In genomic region chr17:73261952-73262675, GRCh38 we compare ENCODE assay signal across 11 cellular contexts. TPM values are rescaled to one million over a fixed set of nuclear protein-coding genes. Genes with fewer than 3 reads are reported as not detected.
A peak's percentile ranks its signal among the peaks of the same experiment; 100 is the strongest.
DNase-seq lines count a peak whose midpoint lies in the region; ATAC-seq and TF ChIP-seq lines count a peak whose summit lies in the region.
"Had no signal": no experiment of that assay in that cellular context is flagged by ENCODE, and none has a peak within 500 bp of the region (broad histone marks: within the 10 kb centered on the region; RNA-seq: fewer than 3 reads in every experiment).

No MANE protein-coding gene starts in this region.

- H2BK12ac ChIP-seq in H9 (ENCODE audit: insufficient read length, low read depth, low read length): no peak overlapping the region

- H3K36me3 ChIP-seq in Peyer's patch (no peaks in the 10 kb centered on the region), PC-3 (ENCODE audit: low read depth, low read length) (no peaks in the 10 kb centered on the region)

- no peaks in the 10 kb centered on the region for H3K9me2 ChIP-seq in PC-3 (replicated peaks; ENCODE audit: low read length)

- no peak overlapping the region for H4K5ac ChIP-seq in H9 (ENCODE audit: insufficient read length, low read depth, low read length)

- H3K4me1 ChIP-seq in H9 (ENCODE audit: insufficient read depth, low read length) (peaks cover 3% of the 10 kb centered on the region; the same call in 1 of the 2 replicates), Peyer's patch (peaks cover 0 to 19% (median 2%) of the 10 kb centered on the region in 4 donors), PC-3 (ENCODE audit: insufficient read depth, low read length) (no peaks in the 10 kb centered on the region)

- H3K4me3 ChIP-seq in Peyer's patch (peak overlapping the region in 1 of 4 donors; percentile 19), PC-3 (ENCODE audit: low read length) (no peak overlapping the region)

- no peak overlapping the region for H4K8ac ChIP-seq in H9 (replicated peaks; ENCODE audit: insufficient read length, low read depth, low read length)

- POLR2A ChIA-PET in GM10248 (lab: Yijun Ruan, JAX): no interaction called here
- POLR2A ChIA-PET in PC-3 (lab: Charles Lee; ENCODE audit: unreplicated experiment): no interaction called here
- POLR2A ChIA-PET in activated CD4-positive, alpha-beta T cell treated with anti-CD3 and anti-CD28 coated beads, Interleukin-2, amount 10 ng/mL, durations not matched to agents 7 days and 5 days (lab: Charles Lee): no interaction called here

- H3K27ac Mint-ChIP-seq in H9 (0 out of 7 replicates have a peak overlapping the region, but pooled peaks of 1 of the 3 experiments have one; percentile 62), glutamatergic neuron (ENCODE audit: unreplicated experiment) (peak overlapping the region; percentile 39)
- H3K27ac Mint-ChIP-seq in activated CD4-positive, alpha-beta T cell treated with anti-CD3 and anti-CD28 coated beads, Interleukin-2, amount 10 ng/mL, durations not matched to agents 7 days and 5 days: no peak overlapping the region
- H3K27ac Mint-ChIP-seq: stimulated activated naive CD8-positive, alpha-beta T cell treated with anti-CD3 and anti-CD28 coated beads, Interleukin-15, Interleukin-2, amounts not matched to agents 100 ng/mL and 50 ng/mL, for 24 hours had no signal

- H3K27ac ChIP-seq in H9 (ENCODE audit: insufficient read length, low read depth, low read length): no peak overlapping the region
- peak overlapping the region in 3 of 4 donors; percentile 43 to 79 (median 73) for H3K27ac ChIP-seq in Peyer's patch
- H3K27ac ChIP-seq in PC-3 (ENCODE audit: low read length): no peak overlapping the region

- H3K9me3 Mint-ChIP-seq in H9: no peaks in the 10 kb centered on the region
- peaks cover 3% of the 10 kb centered on the region for H3K9me3 Mint-ChIP-seq in glutamatergic neuron (ENCODE audit: unreplicated experiment)
- no peaks in the 10 kb centered on the region for H3K9me3 Mint-ChIP-seq in activated CD4-positive, alpha-beta T cell treated with anti-CD3 and anti-CD28 coated beads, Interleukin-2, amount 10 ng/mL, durations not matched to agents 7 days and 5 days
- H3K9me3 Mint-ChIP-seq: stimulated activated naive CD8-positive, alpha-beta T cell treated with anti-CD3 and anti-CD28 coated beads, Interleukin-15, Interleukin-2, amounts not matched to agents 100 ng/mL and 50 ng/mL, for 24 hours had no signal

- CTCF ChIA-PET in GM10248 (lab: Yijun Ruan, JAX) (interaction anchor here (3.9 kb wide), 1 partner anchor 108 kb away, joined by 19 read pairs; no protein-coding TSS in a partner anchor), PC-3 (lab: Charles Lee) (no interaction called here)
- CTCF ChIA-PET in activated CD4-positive, alpha-beta T cell treated with anti-CD3 and anti-CD28 coated beads, Interleukin-2, amount 10 ng/mL, durations not matched to agents 7 days and 5 days (lab: Charles Lee): no interaction called here

- H3F3A ChIP-seq in PC-3 (ENCODE audit: low read length, unreplicated experiment): no peaks in the 10 kb centered on the region

- no peak overlapping the region for H3K18ac ChIP-seq in H9 (ENCODE audit: insufficient read length, low read depth, low read length)

- H3K9me3 ChIP-seq in H9 (ENCODE audit: control insufficient read depth, low read depth, low read length) (no peaks in the 10 kb centered on the region), Peyer's patch (no peaks in the 10 kb centered on the region), PC-3 (ENCODE audit: low read length) (no peaks in the 10 kb centered on the region)

- H2BK20ac ChIP-seq in H9 (ENCODE audit: low read depth, low read length, poor library complexity, severe bottlenecking): no peak overlapping the region

- no peaks in the 10 kb centered on the region; the same call in 1 of the 2 replicates for H3K27me3 ChIP-seq in H9 (ENCODE audit: insufficient read depth, low read length)
- H3K27me3 ChIP-seq in Peyer's patch: no peaks in the 10 kb centered on the region
- no peaks in the 10 kb centered on the region for H3K27me3 ChIP-seq in PC-3 (ENCODE audit: low read length)

- H3K23ac ChIP-seq in H9 (ENCODE audit: insufficient read length, low read depth, low read length): no peak overlapping the region

- intact Hi-C loops in PC-3 (cut with micrococcal nuclease): no loop called here

- peaks cover 2% of the 10 kb centered on the region for H4K20me1 ChIP-seq in H9 (ENCODE audit: control insufficient read depth, insufficient read depth, insufficient read length)
- no peaks in the 10 kb centered on the region for H4K20me1 ChIP-seq in PC-3 (ENCODE audit: low read length)

- peaks cover 21 to 36% of the 10 kb centered on the region in 2 experiments for H3K4me1 Mint-ChIP-seq in H9
- H3K4me1 Mint-ChIP-seq in glutamatergic neuron (ENCODE audit: low read depth, unreplicated experiment): peaks cover 16% of the 10 kb centered on the region
- H3K4me1 Mint-ChIP-seq in activated CD4-positive, alpha-beta T cell treated with anti-CD3 and anti-CD28 coated beads, Interleukin-2, amount 10 ng/mL, durations not matched to agents 7 days and 5 days: no peaks in the 10 kb centered on the region

- no CpG with 5 or more reads among the region's 19 CpGs for WGBS in H9 (ENCODE audit: extremely low coverage, insufficient read length, low lambda C conversion rate)

- H3K56ac ChIP-seq in H9 (ENCODE audit: insufficient read length, low read depth, low read length): no peak overlapping the region

- no peak overlapping the region for H3K4ac ChIP-seq in H9 (ENCODE audit: low read depth, low read length)

- H3K79me2 ChIP-seq in H9 (ENCODE audit: insufficient read depth, low read length) (no peaks in the 10 kb centered on the region), PC-3 (ENCODE audit: low read length) (no peaks in the 10 kb centered on the region)

- no peak overlapping the region for H2BK15ac ChIP-seq in H9 (ENCODE audit: low read depth, low read length)

- H3T11ph ChIP-seq in H9 (ENCODE audit: low read length): no peak overlapping the region

- no peak overlapping the region for H3K14ac ChIP-seq in H9 (ENCODE audit: insufficient read depth, low read length)

- no peak for TF ChIP-seq POLR2A in Peyer's patch (IDR thresholded peaks at IDR 0.05)

- H3K36me3 Mint-ChIP-seq in H9 (ENCODE audit: insufficient read depth in 1 of 3, low read depth in 3 of 3) (no peaks in the 10 kb centered on the region), glutamatergic neuron (ENCODE audit: unreplicated experiment) (no peaks in the 10 kb centered on the region)
- H3K36me3 Mint-ChIP-seq in activated CD4-positive, alpha-beta T cell treated with anti-CD3 and anti-CD28 coated beads, Interleukin-2, amount 10 ng/mL, durations not matched to agents 7 days and 5 days (ENCODE audit: low read depth): no peaks in the 10 kb centered on the region

- DNase-seq in H9 (no peak), Peyer's patch (peak in 2 of 3 donors; percentile 73 to 81), glutamatergic neuron (no peak), occipital lobe (lab: John Stamatoyannopoulos, UW) (peak; percentile 30), GM10248 (ENCODE audit: extremely low spot score) (no peak), PC-3 (no peak), amniotic stem cell (lab: John Stamatoyannopoulos, UW) (no peak)
- no peak for DNase-seq in activated CD4-positive, alpha-beta T cell treated with anti-CD3 and anti-CD28 coated beads, Interleukin-2, amount 10 ng/mL, durations not matched to agents 7 days and 5 days

- no TSS peak for BruUV-seq in PC-3 (replicated peaks; lab: Mats Ljungman, UMichigan)

- H3K9ac ChIP-seq in H9 (ENCODE audit: extremely low read depth, insufficient read length, low read length) (no peak overlapping the region), PC-3 (ENCODE audit: low read length) (no peak overlapping the region)

- no peak overlapping the region for H2AK5ac ChIP-seq in H9 (ENCODE audit: insufficient read length, low read length)

- H4K91ac ChIP-seq in H9 (ENCODE audit: insufficient read length, low read depth, low read length): no peak overlapping the region

- no peak overlapping the region for H2BK120ac ChIP-seq in H9 (ENCODE audit: low read depth, low read length, poor library complexity, severe bottlenecking)

- no peaks in the 10 kb centered on the region for H3K23me2 ChIP-seq in H9 (ENCODE audit: insufficient read length, low read depth, low read length, poor library complexity, severe bottlenecking)

- peaks cover 27% of the 10 kb centered on the region for H3K27me3 Mint-ChIP-seq in H9 (ENCODE audit: low read depth)
- H3K27me3 Mint-ChIP-seq in glutamatergic neuron (ENCODE audit: unreplicated experiment): peaks cover 7% of the 10 kb centered on the region
- H3K27me3 Mint-ChIP-seq in activated CD4-positive, alpha-beta T cell treated with anti-CD3 and anti-CD28 coated beads, Interleukin-2, amount 10 ng/mL, durations not matched to agents 7 days and 5 days: no peaks in the 10 kb centered on the region

- TF ChIP-seq CTCF in H9 (conservative IDR thresholded peaks at IDR 0.05) (no peak), Peyer's patch (IDR thresholded peaks at IDR 0.05) (no peak), glutamatergic neuron (IDR thresholded peaks at IDR 0.05; ENCODE audit: partially characterized antibody, unreplicated experiment) (no peak), GM10248 (IDR thresholded peaks at IDR 0.05; ENCODE audit: control extremely low read depth, extremely low read depth, low read depth, missing control alignments) (no peak), PC-3 (conservative IDR thresholded peaks at IDR 0.05; ENCODE audit: low read depth, low read length) (no peak)

- ATAC-seq in PC-3: no peak

- peak overlapping the region in 1 of 2 experiments; percentile 60; a peak in 1 of 5 replicates for H3K4me3 Mint-ChIP-seq in H9
- no peak overlapping the region for H3K4me3 Mint-ChIP-seq in glutamatergic neuron (ENCODE audit: unreplicated experiment)
- H3K4me3 Mint-ChIP-seq in activated CD4-positive, alpha-beta T cell treated with anti-CD3 and anti-CD28 coated beads, Interleukin-2, amount 10 ng/mL, durations not matched to agents 7 days and 5 days: no peak overlapping the region
- H3K4me3 Mint-ChIP-seq: stimulated activated naive CD8-positive, alpha-beta T cell treated with anti-CD3 and anti-CD28 coated beads, Interleukin-15, Interleukin-2, amounts not matched to agents 100 ng/mL and 50 ng/mL, for 24 hours had no signal

- H2BK5ac ChIP-seq in H9 (ENCODE audit: insufficient read length, low read length): no peak overlapping the region

- H3K4me2 ChIP-seq in H9 (ENCODE audit: insufficient read depth, insufficient read length, low read length) (peak overlapping the region; percentile 4), PC-3 (ENCODE audit: low read length) (no peak overlapping the region)

- H2AFZ ChIP-seq in H9 (ENCODE audit: low read length) (no peak overlapping the region), PC-3 (ENCODE audit: low read length) (no peak overlapping the region)

- H3K79me1 ChIP-seq in H9 (ENCODE audit: insufficient read depth, low read depth, low read length, poor library complexity, severe bottlenecking): no peaks in the 10 kb centered on the region

RNA-seq across cellular contexts. Expression of gene CPSF4L, which starts 0.4 kb away (rescaled TPM):
- not detected in 2 replicates for total RNA-seq in H9 (2021)
- not detected for total RNA-seq in Peyer's patch
- 0.44 TPM for total RNA-seq in glutamatergic neuron (ENCODE audit: unreplicated experiment)
- not detected for total RNA-seq in occipital lobe
- total RNA-seq in PC-3 (2014; rRNA removed): not detected in 2 replicates
- total RNA-seq in activated CD4-positive, alpha-beta T cell treated with anti-CD3 and anti-CD28 coated beads, Interleukin-2, amount 10 ng/mL, durations not matched to agents 7 days and 5 days: not detected
- total RNA-seq: epithelial cell of proximal tubule, pulmonary artery endothelial cell had no signal

RNA-seq across cellular contexts. Expression of gene CDC42EP4, which starts 49.7 kb away (rescaled TPM):
- total RNA-seq in H9 (2021) (27.1 and 28.2 TPM in 2 replicates), Peyer's patch (100 to 1,000 TPM in 2 of 4 donors, 10 to 100 TPM in 2; 33.8 to 127 (median 97.8) TPM), glutamatergic neuron (ENCODE audit: unreplicated experiment) (124 TPM), occipital lobe (84.2 TPM), PC-3 (2014; rRNA removed) (83.1 and 109 TPM in 2 replicates)
- 1 to 10 TPM; 1.7 to 2.1 TPM for total RNA-seq in activated CD4-positive, alpha-beta T cell treated with anti-CD3 and anti-CD28 coated beads, Interleukin-2, amount 10 ng/mL, durations not matched to agents 7 days and 5 days

Comparison
In these comparisons a context has a peak if more than half of its experiments do, and no peak if none do; other contexts are left out.
1. DNase-seq: peak in Peyer's patch (2 of 3) and occipital lobe (single experiment); none in H9 (single experiment), glutamatergic neuron (single experiment), GM10248 (single experiment), PC-3 (single experiment), amniotic stem cell (single experiment) and activated CD4-positive, alpha-beta T cell treated with anti-CD3 and anti-CD28 coated beads, Interleukin-2, amount 10 ng/mL, durations not matched to agents 7 days and 5 days (single experiment).
2. H3K27ac ChIP-seq: peak in Peyer's patch (3 of 4); none in H9 (single experiment) and PC-3 (single experiment).